Comparison of ENCODE assay signal across 20 cellular contexts in the genomic region with DNA sequence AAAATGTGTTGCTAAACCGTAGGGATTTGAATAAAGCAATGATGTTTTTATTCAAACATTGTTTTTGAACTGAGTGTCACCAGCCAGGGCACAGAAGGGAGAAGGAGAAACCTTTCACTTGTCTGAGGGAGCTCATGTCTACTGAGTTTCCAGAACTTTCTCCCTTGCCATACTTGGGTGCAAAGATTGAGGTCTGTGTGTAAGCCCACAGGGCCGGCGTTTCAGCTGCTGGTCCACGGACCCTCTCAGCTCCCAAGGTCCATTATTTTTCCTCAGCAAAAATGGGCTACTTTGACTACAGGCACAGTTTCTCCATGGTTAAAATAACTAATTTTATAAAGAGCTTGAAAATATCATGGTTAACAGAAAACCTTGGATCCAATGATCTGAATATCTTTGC. TPM values are rescaled to one million over a fixed set of nuclear protein-coding genes. Genes with fewer than 3 reads are reported as not detected.
DNase-seq lines count a peak whose midpoint lies in the region; ATAC-seq, FAIRE-seq and TF ChIP-seq lines count a peak whose summit lies in the region.
"Had no signal": no experiment of that assay in that cellular context is flagged by ENCODE, and none has a peak within 500 bp of the region (broad histone marks: within the 10 kb centered on the region; RNA-seq: fewer than 3 reads in every experiment).

No MANE protein-coding gene starts in this region.

- BruUV-seq in K562 (replicated peaks; lab: Mats Ljungman, UMichigan), result no TSS peak
- TSS peak; percentile 89 for BruUV-seq in endothelial cell of umbilical vein (replicated peaks; lab: Mats Ljungman, UMichigan)

- in situ Hi-C loops in K562 (cut with MboI), result no loop called here

- TF ChIP-seq RAD21 in K562 (CRISPR knock-in tag; conservative IDR thresholded peaks at IDR 0.05 in 1 of 2, IDR thresholded peaks at IDR 0.05 in 1 of 2), result no peak

- TF ChIP-seq EP300 in K562 (IDR thresholded peaks at IDR 0.05; ENCODE audit: low read length), result no peak

- no peak for ATAC-seq in K562
- ATAC-seq: GM12878 had no signal

- H3K79me2 ChIP-seq in K562 (ENCODE audit: control insufficient read depth, insufficient read depth, low read length) (no peaks in the 10 kb centered on the region), endothelial cell of umbilical vein (ENCODE audit: control insufficient read depth, insufficient read depth, low read length) (no peaks in the 10 kb centered on the region)

- no peak for FAIRE-seq in K562 (lab: Jason Lieb, UNC)
- no peak for FAIRE-seq in endothelial cell of umbilical vein (lab: Jason Lieb, UNC)
- FAIRE-seq: D721Med, GM12878, GM19239, H1 had no signal

- WGBS in K562 (ENCODE audit: insufficient coverage, low coverage, missing lambda C conversion rate), result 87% methylated on average over 4 of the region's 4 CpGs

- H4K20me1 ChIP-seq in K562 (replicated peaks; ENCODE audit: control insufficient read depth, insufficient read depth, low read length), result peaks cover 18% of the 10 kb centered on the region; the same call in 1 of the 2 replicates
- H4K20me1 ChIP-seq in endothelial cell of umbilical vein (replicated peaks; ENCODE audit: control insufficient read depth, extremely low read depth, insufficient read depth, low read length), result no peaks in the 10 kb centered on the region
- H4K20me1 ChIP-seq: BLaER1 had no signal

- H3K36me3 ChIP-seq in K562 (ENCODE audit: control insufficient read depth, insufficient read depth, low read length) (no peaks in the 10 kb centered on the region), endothelial cell of umbilical vein (ENCODE audit: control insufficient read depth in 2 of 2, extremely low read depth in 1 of 2, insufficient read depth in 2 of 2, low read length in 2 of 2) (peaks cover 0 to 2% of the 10 kb centered on the region in 2 experiments), tibial artery (peaks cover 0 to 22% (median 0%) of the 10 kb centered on the region in 3 donors)

- dilution Hi-C loops in endothelial cell of umbilical vein (cut with MboI; ENCODE audit: extremely low pct_ligation_motif_present, low sequenced_read_pairs), result loop anchor here (25.0 kb wide), 1 partner anchor 696 kb away; no protein-coding TSS in a partner anchor

- H3K27ac ChIP-seq in K562 (ENCODE audit: extremely low read depth, low read depth, low read length), result no peak overlapping the region
- no peak overlapping the region for H3K27ac ChIP-seq in endothelial cell of umbilical vein (ENCODE audit: insufficient read depth, low read depth, low read length)
- no peak overlapping the region for H3K27ac ChIP-seq in tibial artery
- H3K27ac ChIP-seq: BLaER1, C4-2B, GM23248 had no signal

- H3K9me1 ChIP-seq in K562 (ENCODE audit: control insufficient read depth, insufficient read depth, low read length) (peaks cover 7% of the 10 kb centered on the region), endothelial cell of umbilical vein (replicated peaks; ENCODE audit: control insufficient read depth, extremely low read depth, insufficient read depth, low read length) (no peaks in the 10 kb centered on the region)

- H3K4me2 ChIP-seq in K562 (ENCODE audit: insufficient read depth, low read length) (no peak overlapping the region), endothelial cell of umbilical vein (ENCODE audit: insufficient read depth, low read length) (no peak overlapping the region)
- H3K4me2 ChIP-seq: BLaER1 had no signal

- POLR2A ChIA-PET in K562 (lab: Yijun Ruan, JAX) (interaction anchor here (0.5 to 1.2 kb wide), 4 partner anchors 10 to 727 kb away, joined by 3 read pairs; no protein-coding TSS in a partner anchor), endothelial cell of umbilical vein (lab: Charles Lee) (interaction anchor here (0.5 kb wide), 1 partner anchor 66 kb away, joined by 9 read pairs; no protein-coding TSS in a partner anchor)

- DNase-seq in K562 (ENCODE audit: extremely low read depth in 1 of 4, low spot score in 3 of 4) (no peak), endothelial cell of umbilical vein (ENCODE audit: low read depth, low spot score) (no peak), posterior vena cava (ENCODE audit: low spot score) (peak; percentile 29), tibial artery (peak; percentile 2 to 3), AG08396 (ENCODE audit: low spot score) (no peak), SKM-1 (lab: John Stamatoyannopoulos, UW; ENCODE audit: unreplicated experiment) (no peak)
- DNase-seq: CD4-positive, CD25-positive, alpha-beta regulatory T cell; DMS 273 treated with DMSO at 0.1 percent for 48 hours; DMS79; EL; GDM1; GM23248; H7; HCEC 1CT had no signal

- H3K4me1 ChIP-seq in K562 (replicated peaks in 1 of 2; ENCODE audit: control insufficient read depth in 2 of 2, insufficient read depth in 2 of 2, low read length in 2 of 2) (peaks cover 42 to 60% of the 10 kb centered on the region in 2 experiments), endothelial cell of umbilical vein (ENCODE audit: control insufficient read depth, extremely low read depth, insufficient read depth, low read length) (peaks cover 6% of the 10 kb centered on the region), tibial artery (no peaks in the 10 kb centered on the region)

- H3K9ac ChIP-seq in K562 (ENCODE audit: insufficient read depth in 1 of 2, low read depth in 2 of 2, low read length in 2 of 2) (no peak overlapping the region), endothelial cell of umbilical vein (replicated peaks; ENCODE audit: extremely low read depth, insufficient read depth, low read length) (no peak overlapping the region)
- H3K9ac ChIP-seq: BLaER1, GM23248 had no signal

- intact Hi-C loops in K562 (cut with micrococcal nuclease) (no loop called here), endothelial cell of umbilical vein (cut with micrococcal nuclease) (no loop called here), posterior vena cava (cut with DNase I) (no loop called here), tibial artery (cut with DNase I; ENCODE audit: low total_unique reads) (no loop called here)

- H2AFZ ChIP-seq in K562 (ENCODE audit: low read depth, low read length) (no peak overlapping the region), endothelial cell of umbilical vein (ENCODE audit: low read depth, low read length) (no peak overlapping the region)
- H2AFZ ChIP-seq: GM23248 had no signal

- TF ChIP-seq CTCF in K562 (IDR thresholded peaks at IDR 0.05 in 2 of 3, conservative IDR thresholded peaks at IDR 0.05 in 1 of 3; ENCODE audit: insufficient read depth in 2 of 3, low read depth in 1 of 3, low read length in 3 of 3), result no peak
- no peak for TF ChIP-seq CTCF in endothelial cell of umbilical vein (IDR thresholded peaks at IDR 0.05; ENCODE audit: extremely low read depth in 1 of 2, insufficient read depth in 1 of 2, low read depth in 1 of 2, low read length in 2 of 2)
- no peak for TF ChIP-seq CTCF in tibial artery (IDR thresholded peaks at IDR 0.05)

- H3K9me3 ChIP-seq in K562 (replicated peaks; ENCODE audit: control insufficient read depth, insufficient read depth, low read depth, low read length), result no peaks in the 10 kb centered on the region
- no peaks in the 10 kb centered on the region for H3K9me3 ChIP-seq in endothelial cell of umbilical vein (replicated peaks; ENCODE audit: control insufficient read depth, insufficient read depth, low read length)
- H3K9me3 ChIP-seq in tibial artery, result no peaks in the 10 kb centered on the region
- H3K9me3 ChIP-seq: BLaER1 had no signal

- no peaks in the 10 kb centered on the region for H3K27me3 ChIP-seq in K562 (ENCODE audit: control insufficient read depth in 2 of 2, insufficient read depth in 2 of 2, low read length in 2 of 2)
- no peaks in the 10 kb centered on the region for H3K27me3 ChIP-seq in endothelial cell of umbilical vein (ENCODE audit: control insufficient read depth in 2 of 2, insufficient read depth in 2 of 2, low read length in 2 of 2)
- peaks cover 0 to 8% of the 10 kb centered on the region in 2 donors for H3K27me3 ChIP-seq in tibial artery
- H3K27me3 ChIP-seq: BLaER1 had no signal

- H3K4me3 ChIP-seq in K562 (no peak overlapping the region), endothelial cell of umbilical vein (replicated peaks in 1 of 3; ENCODE audit: insufficient read depth in 1 of 3, low read depth in 1 of 3, low read length in 3 of 3) (no peak overlapping the region), tibial artery (no peak overlapping the region)
- H3K4me3 ChIP-seq: BLaER1, GM12878, GM23248 had no signal

- TF ChIP-seq POLR2A in K562 (conservative IDR thresholded peaks at IDR 0.05) (no peak), endothelial cell of umbilical vein (IDR thresholded peaks at IDR 0.05; ENCODE audit: low read depth, low read length) (no peak)

- CTCF ChIA-PET in K562 (lab: Yijun Ruan, JAX; ENCODE audit: low intra/inter-chr PET ratio), result interaction anchor here (1.8 kb wide), 1 partner anchor 12 kb away, joined by 5 read pairs; no protein-coding TSS in a partner anchor
- CTCF ChIA-PET in endothelial cell of umbilical vein (lab: Charles Lee), result interaction anchor here (0.9 to 1.8 kb wide), 4 partner anchors 9 to 29 kb away, joined by 3 to 6 read pairs (median 4); no protein-coding TSS in a partner anchor

RNA-seq across cellular contexts. Expression of a gene that starts 32.6 kb away (rescaled TPM):
- total RNA-seq in K562 (2011; cell fraction: chromatin; rRNA removed; ENCODE audit: low replicate concordance), result 101 and 118 TPM in 2 replicates
- 85.9 and 99.7 TPM in 2 replicates for total RNA-seq in K562 (2011; cell fraction: nucleolus; rRNA removed)
- total RNA-seq in K562 (2011; cell fraction: nucleoplasm; rRNA removed), result 97.7 and 105 TPM in 2 replicates
- total RNA-seq in K562 (2014; rRNA removed), result 123 and 126 TPM in 2 replicates
- total RNA-seq in K562 (2014; rRNA removed; fragmentation: Illumina TruSeq; extraction: Trizol), result 41.4 and 42.7 TPM in 2 replicates
- total RNA-seq in K562 (2015; rRNA removed; fragmentation: Illumina TruSeq; extraction: Trizol), result 52.0 and 56.4 TPM in 2 replicates
- 74.4 and 81.6 TPM in 2 replicates for total RNA-seq in K562 (2021)
- polyA plus RNA-seq in K562 (2011; rRNA removed), result 62.2 and 64.5 TPM in 2 replicates
- 83.4 and 238 TPM in 2 replicates for polyA plus RNA-seq in K562 (2011; cell fraction: cytosol; rRNA removed)
- polyA plus RNA-seq in K562 (2011; cell fraction: nucleus; rRNA removed), result 74.0 and 91.4 TPM in 2 replicates
- 79.5 and 80.8 TPM in 2 replicates for polyA plus RNA-seq in K562 (2012)
- 29.0 and 49.1 TPM in 2 replicates for polyA plus RNA-seq in K562 (2014; fragmentation: Illumina TruSeq; extraction: Trizol)
- 10 to 100 TPM; 12.9 to 19.4 TPM for polyA plus RNA-seq in K562 (2014; fragmentation: Nextera tagmentation; extraction: Ambion mirVana)
- polyA plus RNA-seq in K562 (2014; rRNA removed), result 165 and 185 TPM in 2 replicates
- polyA minus RNA-seq in K562 (2011; rRNA and poly(A)+ RNA removed), result 30.7 and 32.6 TPM in 2 replicates
- polyA minus RNA-seq in K562 (2011; cell fraction: cytosol; rRNA and poly(A)+ RNA removed), result 14.1 and 15.7 TPM in 2 replicates
- polyA minus RNA-seq in K562 (2011; cell fraction: nucleus; rRNA and poly(A)+ RNA removed), result 39.4 and 48.7 TPM in 2 replicates
- 31.1 and 31.4 TPM in 2 replicates for total RNA-seq in endothelial cell of umbilical vein
- polyA plus RNA-seq in endothelial cell of umbilical vein, result 46.0 and 72.2 TPM in 2 replicates
- 31.6 and 37.9 TPM in 2 replicates for polyA plus RNA-seq in endothelial cell of umbilical vein (2011; cell fraction: cytosol; rRNA removed)
- 17.1 and 18.3 TPM in 2 replicates for polyA plus RNA-seq in endothelial cell of umbilical vein (2011; cell fraction: nucleus; rRNA removed)
- 26.1 and 26.2 TPM in 2 replicates for polyA plus RNA-seq in endothelial cell of umbilical vein (2012)
- 18.5 and 20.7 TPM in 2 replicates for polyA minus RNA-seq in endothelial cell of umbilical vein
- polyA minus RNA-seq in endothelial cell of umbilical vein (2011; cell fraction: cytosol; rRNA and poly(A)+ RNA removed), result 18.9 TPM
- 11.0 and 11.1 TPM in 2 replicates for polyA minus RNA-seq in endothelial cell of umbilical vein (2011; cell fraction: nucleus; rRNA and poly(A)+ RNA removed)
- 10 to 100 TPM; 14.3 to 18.0 TPM for total RNA-seq in posterior vena cava

Comparison
In these comparisons a context has a peak if more than half of its experiments do, and no peak if none do; other contexts are left out.
1. DNase-seq: peak in posterior vena cava (single experiment) and tibial artery (2 of 2); none in K562 (0 of 4), endothelial cell of umbilical vein (single experiment), AG08396 (single experiment) and SKM-1 (single experiment).